In the genomic region with DNA sequence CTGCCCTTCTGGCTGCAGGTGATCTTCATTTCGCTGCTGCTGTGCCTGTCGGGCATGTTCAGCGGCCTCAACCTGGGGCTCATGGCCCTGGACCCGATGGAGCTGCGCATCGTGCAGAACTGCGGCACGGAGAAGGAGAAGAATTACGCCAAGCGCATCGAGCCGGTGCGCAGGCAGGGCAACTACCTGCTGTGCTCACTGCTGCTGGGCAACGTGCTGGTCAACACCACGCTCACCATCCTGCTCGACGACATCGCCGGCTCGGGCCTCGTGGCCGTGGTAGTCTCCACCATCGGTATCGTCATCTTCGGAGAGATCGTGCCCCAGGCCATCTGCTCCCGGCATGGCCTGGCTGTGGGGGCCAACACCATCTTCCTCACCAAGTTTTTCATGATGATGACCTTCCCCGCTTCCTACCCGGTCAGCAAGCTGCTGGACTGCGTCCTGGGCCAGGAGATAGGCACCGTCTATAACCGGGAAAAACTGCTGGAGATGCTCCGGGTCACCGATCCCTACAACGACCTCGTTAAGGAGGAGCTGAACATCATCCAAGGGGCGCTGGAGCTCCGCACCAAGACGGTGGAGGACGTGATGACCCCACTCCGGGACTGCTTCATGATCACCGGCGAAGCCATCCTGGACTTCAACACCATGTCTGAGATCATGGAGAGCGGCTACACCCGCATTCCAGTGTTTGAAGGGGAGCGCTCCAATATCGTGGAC, we compare ENCODE assay signal across 8 cellular contexts. TPM values are rescaled to one million over a fixed set of nuclear protein-coding genes. Genes with fewer than 3 reads are reported as not detected.
DNase-seq lines count a peak whose midpoint lies in the region; ATAC-seq and TF ChIP-seq lines count a peak whose summit lies in the region.

No MANE protein-coding gene starts in this region.

- intact Hi-C loops in activated B cell treated with CpG ODN at 0.5 μM for 24 hours (cut with micrococcal nuclease) = loop anchor here (5.0 kb wide), 3 partner anchors 207 to 527 kb away; partner anchors contain the start of genes ARL3 and SFXN2

- H3K4me1 ChIP-seq in neuronal stem cell (ENCODE audit: control insufficient read depth in 2 of 2, insufficient read depth in 1 of 2, low read depth in 1 of 2, low read length in 2 of 2) = peaks cover 9 to 13% of the 10 kb centered on the region in 2 donors

- TF ChIP-seq CTCF in activated B cell treated with CpG ODN at 0.5 μM for 24 hours (IDR thresholded peaks at IDR 0.05) (no peak), fibroblast of mammary gland (conservative IDR thresholded peaks at IDR 0.05; ENCODE audit: control insufficient read depth, insufficient read depth, low read depth, low read length) (no peak)

- no CpG with 5 or more reads among the region's 47 CpGs for WGBS in neuronal stem cell (ENCODE audit: extremely low coverage in 2 of 2, insufficient read length in 2 of 2, insufficient replicate concordance in 1 of 2), 2 donors

- peak overlapping the region; percentile 96 for H3K4me3 Mint-ChIP-seq in activated B cell treated with CpG ODN at 0.5 μM for 24 hours

- peaks cover 0 to 2% of the 10 kb centered on the region in 2 donors for H3K9me3 ChIP-seq in neuronal stem cell (replicated peaks in 1 of 2; ENCODE audit: control insufficient read depth in 2 of 2, insufficient read depth in 1 of 2, low read depth in 1 of 2, low read length in 2 of 2)

- no peak overlapping the region for H4K8ac ChIP-seq in neuronal stem cell (ENCODE audit: low read depth, low read length)

- H2BK12ac ChIP-seq in neuronal stem cell (ENCODE audit: low read length) = peak overlapping the region; percentile 68

- H3K27ac Mint-ChIP-seq in activated B cell treated with CpG ODN at 0.5 μM for 24 hours = no peak overlapping the region

- peak overlapping the region; percentile 9 for H2BK120ac ChIP-seq in neuronal stem cell (ENCODE audit: low read depth, low read length)

- peak overlapping the region; percentile 29 for H2AK5ac ChIP-seq in neuronal stem cell (ENCODE audit: low read depth, low read length)

- H3K79me1 ChIP-seq in neuronal stem cell (ENCODE audit: low read depth, low read length) = no peaks in the 10 kb centered on the region

- POLR2A ChIA-PET in activated B cell treated with CpG ODN at 0.5 μM for 24 hours (lab: Charles Lee) = no interaction called here

- H2BK5ac ChIP-seq in neuronal stem cell (ENCODE audit: low read length) = peak overlapping the region; percentile 94

- no peaks in the 10 kb centered on the region for H3K9me3 Mint-ChIP-seq in activated B cell treated with CpG ODN at 0.5 μM for 24 hours

- no peaks in the 10 kb centered on the region for H3K36me3 ChIP-seq in neuronal stem cell (replicated peaks in 1 of 2; ENCODE audit: control insufficient read depth in 2 of 2, insufficient read depth in 2 of 2, low read length in 2 of 2)

- peaks cover 0 to 14% (median 0%) of the 10 kb centered on the region in 3 experiments for H3K27me3 ChIP-seq in neuronal stem cell (ENCODE audit: control insufficient read depth in 3 of 3, insufficient read depth in 3 of 3, low read depth in 1 of 3, low read length in 3 of 3)

- H3K4me3 ChIP-seq in fibroblast of mammary gland (ENCODE audit: control insufficient read depth, low read depth, low read length) = peak overlapping the region; percentile 92
- peak overlapping the region; percentile 86 to 99 for H3K4me3 ChIP-seq in neuronal stem cell (ENCODE audit: low read length in 2 of 2)

- peak overlapping the region; percentile 85 for H3K4me2 ChIP-seq in neuronal stem cell (ENCODE audit: insufficient read depth, low read length, poor library complexity, severe bottlenecking)

- H3K4ac ChIP-seq in neuronal stem cell (ENCODE audit: low read length) = no peak overlapping the region

- H3K14ac ChIP-seq in neuronal stem cell (ENCODE audit: low read length) = peak overlapping the region; percentile 14

- peak; percentile 42 for DNase-seq in activated CD4-positive, alpha-beta T cell treated with anti-CD3 and anti-CD28 coated beads for 48 hours
- no peak for DNase-seq in activated CD4-positive, alpha-beta T cell treated with anti-CD3 and anti-CD28 coated beads, Interleukin-2, amount 50 U/mL, for 4 hours
- DNase-seq in activated B cell treated with CpG ODN at 0.5 μM for 24 hours (no peak), fibroblast of mammary gland (ENCODE audit: low read depth) (peak; percentile 22), neuronal stem cell (ENCODE audit: low spot score) (peak; percentile 21), NOMO-1 treated with dmso at 0.1 percent for 144 hours (lab: John Stamatoyannopoulos, UW; ENCODE audit: unreplicated experiment) (no peak)

- H3K27me3 Mint-ChIP-seq in activated B cell treated with CpG ODN at 0.5 μM for 24 hours = peaks cover 6% of the 10 kb centered on the region

- peak overlapping the region; percentile 86 for H3K23ac ChIP-seq in neuronal stem cell (ENCODE audit: low read depth, low read length, poor library complexity)

- no peak overlapping the region for H3K27ac ChIP-seq in neuronal stem cell (replicated peaks; ENCODE audit: low read length)

- no peak overlapping the region for H2BK15ac ChIP-seq in neuronal stem cell (ENCODE audit: low read length)

- H3K18ac ChIP-seq in neuronal stem cell (ENCODE audit: low read length) = peak overlapping the region; percentile 79

- H3K9ac ChIP-seq in neuronal stem cell (ENCODE audit: low read depth, low read length, poor library complexity) = peak overlapping the region; percentile 84

- H3K4me1 Mint-ChIP-seq in activated B cell treated with CpG ODN at 0.5 μM for 24 hours = peaks cover 49% of the 10 kb centered on the region

- no peak for ATAC-seq in activated B cell treated with CpG ODN at 0.5 μM for 24 hours (ENCODE audit: low read depth)
- no peak for ATAC-seq in HG03378 (IDR thresholded peaks at IDR 0.05; ENCODE audit: unreplicated experiment)
- no peak for ATAC-seq in HG03097 (IDR thresholded peaks at IDR 0.05; ENCODE audit: low FRiP score, unreplicated experiment)

- CTCF ChIA-PET in activated B cell treated with CpG ODN at 0.5 μM for 24 hours (lab: Charles Lee) = interaction anchor here (0.6 to 6.7 kb wide), 4 partner anchors 150 to 326 kb away, joined by 3 to 84 read pairs (median 20); partner anchors contain the start of genes RPEL1 and SFXN2

- H3K36me3 Mint-ChIP-seq in activated B cell treated with CpG ODN at 0.5 μM for 24 hours (ENCODE audit: low read depth) = peaks cover 2% of the 10 kb centered on the region

- peak overlapping the region; percentile 99 for H2AFZ ChIP-seq in neuronal stem cell (ENCODE audit: low read length)

- peak overlapping the region; percentile 38 for H4K91ac ChIP-seq in neuronal stem cell (ENCODE audit: low read depth, low read length, poor library complexity)

RNA-seq across cellular contexts. Expression of gene CNNM2, which starts 1.3 kb away (rescaled TPM):
- 5.5 and 7.3 TPM in 2 replicates for total RNA-seq in activated B cell treated with CpG ODN at 0.5 μM for 24 hours
- 10.2 TPM for polyA plus RNA-seq in neuronal stem cell (2013, experiment 1 of 2)
- 10.3 TPM for polyA plus RNA-seq in neuronal stem cell (2013, experiment 2 of 2)

RNA-seq across cellular contexts. Expression of gene AS3MT, which starts 50.1 kb away (rescaled TPM):
- total RNA-seq in activated B cell treated with CpG ODN at 0.5 μM for 24 hours = 0.31 and 0.46 TPM in 2 replicates
- polyA plus RNA-seq in neuronal stem cell (2013, experiment 1 of 2) = 27.0 TPM
- polyA plus RNA-seq in neuronal stem cell (2013, experiment 2 of 2) = 27.9 TPM

Comparison
In these comparisons a context has a peak if more than half of its experiments do, and no peak if none do; other contexts are left out.
1. DNase-seq: peak in activated CD4-positive, alpha-beta T cell treated with anti-CD3 and anti-CD28 coated beads for 48 hours (single experiment), fibroblast of mammary gland (single experiment) and neuronal stem cell (single experiment); none in activated CD4-positive, alpha-beta T cell treated with anti-CD3 and anti-CD28 coated beads, Interleukin-2, amount 50 U/mL, for 4 hours (0 of 2), activated B cell treated with CpG ODN at 0.5 μM for 24 hours (single experiment) and NOMO-1 treated with dmso at 0.1 percent for 144 hours (single experiment).